Comparison of ENCODE assay signal across 10 cellular contexts in genomic region chr9:97046228-97046627, GRCh38. TPM values are rescaled to one million over a fixed set of nuclear protein-coding genes. Genes with fewer than 3 reads are reported as not detected.
A peak's percentile ranks its signal among the peaks of the same experiment; 100 is the strongest.
DNase-seq lines count a peak whose midpoint lies in the region; FAIRE-seq and TF ChIP-seq lines count a peak whose summit lies in the region.
"Had no signal": no experiment of that assay in that cellular context is flagged by ENCODE, and none has a peak within 500 bp of the region (broad histone marks: within the 10 kb centered on the region; RNA-seq: fewer than 3 reads in every experiment).

No MANE protein-coding gene starts in this region.

- H3K36me3 Mint-ChIP-seq in MCF 10A (ENCODE audit: insufficient read depth, unreplicated experiment): no peaks in the 10 kb centered on the region

- H3K4me3 ChIP-seq in mesendoderm (ENCODE audit: low read length) (no peak overlapping the region), MM.1S (ENCODE audit: low read length) (no peak overlapping the region)

- H3K18ac ChIP-seq in mesendoderm (ENCODE audit: low read length): peak overlapping the region; percentile 43

- no peak overlapping the region for H3K4me3 Mint-ChIP-seq in MCF 10A (ENCODE audit: unreplicated experiment)
- H3K4me3 Mint-ChIP-seq: activated CD4-positive, alpha-beta T cell treated with anti-CD3 and anti-CD28 coated beads, Interleukin-2, amount 10 ng/mL, durations not matched to agents 7 days and 5 days had no signal

- no peak overlapping the region for H4K5ac ChIP-seq in mesendoderm (ENCODE audit: low read length)

- intact Hi-C loops in MCF 10A (cut with micrococcal nuclease): no loop called here

- H2BK5ac ChIP-seq in mesendoderm (ENCODE audit: low read length): no peak overlapping the region

- TF ChIP-seq POLR2A in GM12891 (IDR thresholded peaks at IDR 0.05; ENCODE audit: low read depth, low read length): no peak

- H3K56ac ChIP-seq in mesendoderm (ENCODE audit: low read length): peak overlapping the region; percentile 72

- CTCF ChIA-PET in MCF 10A (lab: Yijun Ruan, JAX): interaction anchor here (0.6 to 1.5 kb wide), 3 partner anchors 16 to 189 kb away, joined by 3 to 7 read pairs (median 3); no protein-coding TSS in a partner anchor

- DNase-seq in DMS53 treated with DMSO at 0.1 percent for 48 hours (lab: John Stamatoyannopoulos, UW; ENCODE audit: unreplicated experiment) (peak; percentile 57), NCI-H1436 (lab: John Stamatoyannopoulos, UW) (peak; percentile 1), MCF 10A (ENCODE audit: unreplicated experiment) (peak; percentile 96), mesendoderm (peak; percentile 97), GM12891 (ENCODE audit: insufficient read length, low spot score) (no peak), occipital lobe (lab: John Stamatoyannopoulos, UW) (no peak), MM.1S (no peak), SKM-1 (lab: John Stamatoyannopoulos, UW; ENCODE audit: unreplicated experiment) (no peak)
- DNase-seq: activated CD4-positive, alpha-beta T cell treated with anti-CD3 and anti-CD28 coated beads, Interleukin-2, amount 10 ng/mL, durations not matched to agents 7 days and 5 days; NCI-H446 had no signal

- no peak overlapping the region for H3K9ac ChIP-seq in mesendoderm (ENCODE audit: low read length)
- no peak overlapping the region for H3K9ac ChIP-seq in MM.1S (ENCODE audit: low read length)

- peak overlapping the region; percentile 54 for H3K27ac Mint-ChIP-seq in MCF 10A (ENCODE audit: low read depth, unreplicated experiment)
- H3K27ac Mint-ChIP-seq: activated CD4-positive, alpha-beta T cell treated with anti-CD3 and anti-CD28 coated beads, Interleukin-2, amount 10 ng/mL, durations not matched to agents 7 days and 5 days had no signal

- no TSS peak for BruUV-seq in MCF 10A (replicated peaks; lab: Mats Ljungman, UMichigan)

- no peak overlapping the region for H4K8ac ChIP-seq in mesendoderm (ENCODE audit: low read depth, low read length)

- H3K4ac ChIP-seq in mesendoderm (ENCODE audit: low read depth, low read length): no peak overlapping the region

- H3K79me2 ChIP-seq in mesendoderm (ENCODE audit: control insufficient read depth, insufficient read depth, low read length) (no peaks in the 10 kb centered on the region), MM.1S (ENCODE audit: low read length) (no peaks in the 10 kb centered on the region)

- POLR2A ChIA-PET in MCF 10A (lab: Yijun Ruan, JAX): interaction anchor here (0.8 to 2.3 kb wide), 11 partner anchors 10 to 193 kb away, joined by 3 to 19 read pairs (median 4); partner anchors contain the start of gene ZNF782

- no peaks in the 10 kb centered on the region for H3K9me2 ChIP-seq in MM.1S (replicated peaks; ENCODE audit: insufficient read depth, low read length)

- no CpG with 5 or more reads among the region's 5 CpGs for WGBS in mesendoderm (ENCODE audit: extremely low coverage, insufficient coverage, low lambda C conversion rate)

- no peak overlapping the region for H3K23ac ChIP-seq in mesendoderm (ENCODE audit: low read length)

- no peaks in the 10 kb centered on the region for H3K27me3 ChIP-seq in mesendoderm (ENCODE audit: insufficient read depth, low read length, poor library complexity)
- H3K27me3 ChIP-seq in MM.1S (replicated peaks; ENCODE audit: insufficient read depth, low read length): no peaks in the 10 kb centered on the region

- H3K9me3 Mint-ChIP-seq in MCF 10A (ENCODE audit: unreplicated experiment): no peaks in the 10 kb centered on the region
- H3K9me3 Mint-ChIP-seq: activated CD4-positive, alpha-beta T cell treated with anti-CD3 and anti-CD28 coated beads, Interleukin-2, amount 10 ng/mL, durations not matched to agents 7 days and 5 days had no signal

- H2BK15ac ChIP-seq in mesendoderm (replicated peaks; ENCODE audit: low read depth): no peak overlapping the region

- H4K20me1 ChIP-seq in MM.1S (ENCODE audit: insufficient read depth, low read length): no peaks in the 10 kb centered on the region

- H2BK120ac ChIP-seq in mesendoderm (ENCODE audit: low read depth, low read length): peak overlapping the region; percentile 33

- FAIRE-seq in GM12891 (lab: Jason Lieb, UNC): no peak

- no peaks in the 10 kb centered on the region for H3F3A ChIP-seq in MM.1S (ENCODE audit: insufficient read depth, low read length)

- no peaks in the 10 kb centered on the region for H3K9me3 ChIP-seq in MM.1S (replicated peaks; ENCODE audit: insufficient read depth, low read length)

- H3K27me3 Mint-ChIP-seq in MCF 10A (ENCODE audit: insufficient read depth, unreplicated experiment): no peaks in the 10 kb centered on the region

- H2AFZ ChIP-seq in MM.1S (ENCODE audit: low read length): no peak overlapping the region

- H3K4me2 ChIP-seq in mesendoderm (ENCODE audit: low read length) (no peak overlapping the region), MM.1S (ENCODE audit: low read depth, low read length) (no peak overlapping the region)

- H3K27ac ChIP-seq in mesendoderm (ENCODE audit: low read depth, low read length) (no peak overlapping the region), MM.1S (ENCODE audit: low read length) (no peak overlapping the region)

- H3K4me1 ChIP-seq in mesendoderm (ENCODE audit: control insufficient read depth, low read depth, low read length) (peaks cover 5% of the 10 kb centered on the region), MM.1S (ENCODE audit: low read length) (no peaks in the 10 kb centered on the region)

- TF ChIP-seq CTCF in MCF 10A (IDR thresholded peaks at IDR 0.05; ENCODE audit: unreplicated experiment): no peak
- TF ChIP-seq CTCF in MM.1S (IDR thresholded peaks at IDR 0.05; ENCODE audit: low read length): no peak

- H3K4me1 Mint-ChIP-seq in MCF 10A (ENCODE audit: insufficient read depth, unreplicated experiment): peaks cover 9% of the 10 kb centered on the region
- H3K4me1 Mint-ChIP-seq: activated CD4-positive, alpha-beta T cell treated with anti-CD3 and anti-CD28 coated beads, Interleukin-2, amount 10 ng/mL, durations not matched to agents 7 days and 5 days had no signal

- H3K79me1 ChIP-seq in mesendoderm (ENCODE audit: low read length): no peaks in the 10 kb centered on the region

- no peak overlapping the region for H2AK5ac ChIP-seq in mesendoderm (ENCODE audit: low read length)

- H3K36me3 ChIP-seq in mesendoderm (ENCODE audit: control insufficient read depth, insufficient read depth, low read length) (no peaks in the 10 kb centered on the region), MM.1S (replicated peaks; ENCODE audit: insufficient read depth, low read length) (no peaks in the 10 kb centered on the region)

TF ChIP-seq in GM12891, 5 proteins besides CTCF, POLR2A, EP300 and RAD21:
- TF ChIP-seq POU2F2 (IDR thresholded peaks at IDR 0.05; ENCODE audit: low read depth, low read length) (no peak), POLR2AphosphoS5 (IDR thresholded peaks at IDR 0.05; ENCODE audit: low read depth, low read length) (no peak), TAF1 (IDR thresholded peaks at IDR 0.05; ENCODE audit: low read depth, low read length) (no peak), PAX5 (IDR thresholded peaks at IDR 0.05; ENCODE audit: insufficient read depth, low read length, severe bottlenecking) (no peak), SPI1 (IDR thresholded peaks at IDR 0.05; ENCODE audit: low read depth, low read length) (no peak)

RNA-seq across cellular contexts. Expression of gene CTSV, which starts 7.3 kb away (rescaled TPM):
- 1.9 and 2.8 TPM in 2 replicates for total RNA-seq in MCF 10A (2022)
- 56.9 TPM for polyA plus RNA-seq in mesendoderm (2013, experiment 1 of 2)
- polyA plus RNA-seq in mesendoderm (2013, experiment 2 of 2): 61.7 TPM
- not detected for polyA plus RNA-seq in GM12891 (2012; ENCODE audit: low read depth, missing spikeins)
- 0.94 TPM for total RNA-seq in occipital lobe

Comparison
In these comparisons a context has a peak if more than half of its experiments do, and no peak if none do; other contexts are left out.
1. DNase-seq: peak in DMS53 treated with DMSO at 0.1 percent for 48 hours (single experiment), NCI-H1436 (single experiment), MCF 10A (single experiment) and mesendoderm (single experiment); none in GM12891 (single experiment), occipital lobe (single experiment), MM.1S (single experiment) and SKM-1 (single experiment).